In genomic region chr10:49151481-49151880, GRCh38 we compare ENCODE assay signal across 43 cellular contexts. TPM values are rescaled to one million over a fixed set of nuclear protein-coding genes. Genes with fewer than 3 reads are reported as not detected.
"Had no signal": no experiment of that assay in that cellular context is flagged by ENCODE, and none has a peak within 500 bp of the region (broad histone marks: within the 10 kb centered on the region; RNA-seq: fewer than 3 reads in every experiment).

No MANE protein-coding gene starts in this region.

- H3K4me1 Mint-ChIP-seq: activated CD4-positive, alpha-beta T cell treated with anti-CD3 and anti-CD28 coated beads for 36 hours; activated naive CD4-positive, alpha-beta T cell treated with anti-CD3 and anti-CD28 coated beads, Interleukin-2, amount 50 U/mL, for 24 hours; activated naive CD8-positive, alpha-beta T cell treated with anti-CD3 and anti-CD28 coated beads for 36 hours; activated naive CD8-positive, alpha-beta T cell treated with anti-CD3 and anti-CD28 coated beads, Interleukin-2, amount 50 U/mL, for 24 hours had no signal

- H3K9me3 ChIP-seq: adrenal gland, colonic mucosa had no signal

- H3K4me3 Mint-ChIP-seq: activated CD4-positive, alpha-beta memory T cell treated with anti-CD3 and anti-CD28 coated beads for 36 hours; activated CD4-positive, alpha-beta T cell treated with anti-CD3 and anti-CD28 coated beads for 36 hours; activated CD4-positive, alpha-beta T cell treated with anti-CD3 and anti-CD28 coated beads, Interleukin-2, amount 10 ng/mL, durations not matched to agents 24 days and 14 days; activated CD8-positive, alpha-beta memory T cell treated with anti-CD3 and anti-CD28 coated beads, Interleukin-2, amount 10 ng/mL, durations not matched to agents 7 days and 5 days; activated CD8-positive, alpha-beta T cell treated with anti-CD3 and anti-CD28 coated beads, Interleukin-2, amount 10 ng/mL, durations not matched to agents 7 days and 5 days; activated naive CD4-positive, alpha-beta T cell treated with anti-CD3 and anti-CD28 coated beads for 36 hours; activated naive CD4-positive, alpha-beta T cell treated with anti-CD3 and anti-CD28 coated beads, Interleukin-2, amount 50 U/mL, for 24 hours; activated naive CD8-positive, alpha-beta T cell treated with anti-CD3 and anti-CD28 coated beads for 36 hours; activated naive CD8-positive, alpha-beta T cell treated with anti-CD3 and anti-CD28 coated beads, Interleukin-2, amount 50 U/mL, for 24 hours; activated T-helper 1 cell treated with anti-CD3 and anti-CD28 coated beads, Interleukin-12 subunit alpha, Interleukin-12 subunit beta, Interleukin-2, Interleukin-4 antibody, amounts not matched to agents 30 ng/mL and 10 ng/mL and 1 ng/mL, durations not matched to agents 14 hours and 24 hours and 36 hours; brain; T-helper 2 cell treated with Interferon-gamma antibody and Interleukin-4, amounts not matched to agents 5 μg/mL and 100 μg/mL, for 36 hours had no signal

- H3K36me3 ChIP-seq: adrenal gland, breast epithelium, cardiac muscle cell, colonic mucosa, esophagus squamous epithelium, gastroesophageal sphincter had no signal

- H3K27ac ChIP-seq: adrenal gland, breast epithelium, cardiac muscle cell, colonic mucosa, epithelial cell of prostate, esophagus squamous epithelium, gastroesophageal sphincter, heart right ventricle, hepatocyte had no signal

- DNase-seq: activated CD4-positive, alpha-beta memory T cell treated with anti-CD3 and anti-CD28 coated beads for 36 hours; activated CD4-positive, alpha-beta T cell treated with anti-CD3 and anti-CD28 coated beads for 36 hours; activated CD4-positive, alpha-beta T cell treated with anti-CD3 and anti-CD28 coated beads, Interleukin-2, amount 10 ng/mL, durations not matched to agents 24 days and 14 days; activated CD4-positive, CD25-positive, alpha-beta regulatory T cell; activated CD4-positive, CD25-positive, alpha-beta regulatory T cell treated with anti-CD3 and anti-CD28 coated beads, Interleukin-2, amount 50 U/mL, for 72 hours; activated CD8-positive, alpha-beta memory T cell treated with anti-CD3 and anti-CD28 coated beads, Interleukin-2, amount 10 ng/mL, durations not matched to agents 7 days and 5 days; activated CD8-positive, alpha-beta memory T cell treated with anti-CD3 and anti-CD28 coated beads, Interleukin-2, amount 50 U/mL, for 4 hours; activated CD8-positive, alpha-beta T cell treated with anti-CD3 and anti-CD28 coated beads, Interleukin-2, amount 10 ng/mL, durations not matched to agents 7 days and 5 days; activated effector memory CD4-positive, alpha-beta T cell treated with anti-CD3 and anti-CD28 coated beads, Interleukin-2, amount 50 U/mL, for 16 hours; activated naive CD4-positive, alpha-beta T cell treated with anti-CD3 and anti-CD28 coated beads for 36 hours; activated naive CD8-positive, alpha-beta T cell treated with anti-CD3 and anti-CD28 coated beads for 36 hours; activated naive CD8-positive, alpha-beta T cell treated with anti-CD3 and anti-CD28 coated beads, Interleukin-2, amount 50 U/mL, for 24 hours; activated T-cell treated with anti-CD3 and anti-CD28 coated beads, Interleukin-2, amount 50 U/mL, for 1 hour; activated T-cell treated with anti-CD3 and anti-CD28 coated beads, Interleukin-2, amount 50 U/mL, for 48 hours; adrenal gland; amygdala; aorta; central memory CD4-positive, alpha-beta T cell; cerebellar nuclear complex; colonic mucosa; effector CD8-positive, alpha-beta T cell; esophagus squamous epithelium; foreskin melanocyte; heart right ventricle; T1000 had no signal

- H3K27ac Mint-ChIP-seq: activated CD4-positive, alpha-beta memory T cell treated with anti-CD3 and anti-CD28 coated beads for 36 hours; activated CD4-positive, alpha-beta T cell treated with anti-CD3 and anti-CD28 coated beads for 36 hours; activated CD4-positive, alpha-beta T cell treated with anti-CD3 and anti-CD28 coated beads, Interleukin-2, amount 10 ng/mL, durations not matched to agents 24 days and 14 days; activated CD8-positive, alpha-beta memory T cell treated with anti-CD3 and anti-CD28 coated beads, Interleukin-2, amount 10 ng/mL, durations not matched to agents 7 days and 5 days; activated CD8-positive, alpha-beta T cell treated with anti-CD3 and anti-CD28 coated beads, Interleukin-2, amount 10 ng/mL, durations not matched to agents 7 days and 5 days; activated naive CD4-positive, alpha-beta T cell treated with anti-CD3 and anti-CD28 coated beads for 36 hours; activated naive CD4-positive, alpha-beta T cell treated with anti-CD3 and anti-CD28 coated beads, Interleukin-2, amount 50 U/mL, for 24 hours; activated naive CD8-positive, alpha-beta T cell treated with anti-CD3 and anti-CD28 coated beads for 36 hours; activated naive CD8-positive, alpha-beta T cell treated with anti-CD3 and anti-CD28 coated beads, Interleukin-2, amount 50 U/mL, for 24 hours; activated T-helper 1 cell treated with anti-CD3 and anti-CD28 coated beads, Interleukin-12 subunit alpha, Interleukin-12 subunit beta, Interleukin-2, Interleukin-4 antibody, amounts not matched to agents 30 ng/mL and 10 ng/mL and 1 ng/mL, durations not matched to agents 14 hours and 24 hours and 36 hours; activated T-helper 2 cell treated with anti-CD3 and anti-CD28 coated beads, Interferon-gamma antibody, Interleukin-2, Interleukin-4, amounts not matched to agents 10 μg/mL and 5 μg/mL and 100 μg/mL, durations not matched to agents 14 hours and 24 hours and 36 hours; brain; T-helper 2 cell treated with Interferon-gamma antibody and Interleukin-4, amounts not matched to agents 5 μg/mL and 100 μg/mL, for 36 hours had no signal

- H2AFZ ChIP-seq: hepatocyte had no signal

- H3K79me2 ChIP-seq: hepatocyte had no signal

- H3K4me2 ChIP-seq: hepatocyte had no signal

- H3K36me3 Mint-ChIP-seq: activated naive CD4-positive, alpha-beta T cell treated with anti-CD3 and anti-CD28 coated beads, Interleukin-2, amount 50 U/mL, for 24 hours; activated naive CD8-positive, alpha-beta T cell treated with anti-CD3 and anti-CD28 coated beads for 36 hours had no signal

- ATAC-seq: activated CD4-positive, alpha-beta T cell treated with anti-CD3 and anti-CD28 coated beads for 36 hours; activated CD8-positive, alpha-beta memory T cell treated with anti-CD3 and anti-CD28 coated beads, Interleukin-2, amount 10 ng/mL, durations not matched to agents 7 days and 5 days; activated CD8-positive, alpha-beta T cell treated with anti-CD3 and anti-CD28 coated beads, Interleukin-2, amount 10 ng/mL, durations not matched to agents 7 days and 5 days; activated naive CD8-positive, alpha-beta T cell treated with anti-CD3 and anti-CD28 coated beads, Interleukin-2, amount 50 U/mL, for 24 hours; gastroesophageal sphincter had no signal

- H3K4me1 ChIP-seq: adrenal gland, breast epithelium, colonic mucosa, esophagus squamous epithelium, gastroesophageal sphincter had no signal

- FAIRE-seq: endometrium, endothelial cell of umbilical vein had no signal

- H3K27me3 ChIP-seq: adrenal gland, breast epithelium, cardiac muscle cell, colonic mucosa, esophagus squamous epithelium, heart right ventricle had no signal

- H3K4me3 ChIP-seq: adrenal gland, breast epithelium, cardiac muscle cell, colonic mucosa, esophagus squamous epithelium, gastroesophageal sphincter, heart right ventricle, hepatocyte had no signal

- H3K9me3 Mint-ChIP-seq: activated naive CD4-positive, alpha-beta T cell treated with anti-CD3 and anti-CD28 coated beads, Interleukin-2, amount 50 U/mL, for 24 hours had no signal

RNA-seq across cellular contexts. Expression of gene FAM170B, which starts 17.7 kb away (rescaled TPM):
- total RNA-seq: activated CD4-positive, alpha-beta memory T cell treated with anti-CD3 and anti-CD28 coated beads for 36 hours; activated CD4-positive, alpha-beta T cell treated with anti-CD3 and anti-CD28 coated beads for 36 hours; activated CD4-positive, alpha-beta T cell treated with anti-CD3 and anti-CD28 coated beads, Interleukin-2, amount 10 ng/mL, durations not matched to agents 24 days and 14 days; activated CD8-positive, alpha-beta memory T cell treated with anti-CD3 and anti-CD28 coated beads for 36 hours; activated CD8-positive, alpha-beta memory T cell treated with anti-CD3 and anti-CD28 coated beads, Interleukin-2, amount 10 ng/mL, durations not matched to agents 7 days and 5 days; activated CD8-positive, alpha-beta T cell treated with anti-CD3 and anti-CD28 coated beads, Interleukin-2, amount 10 ng/mL, durations not matched to agents 7 days and 5 days; activated naive CD4-positive, alpha-beta T cell treated with anti-CD3 and anti-CD28 coated beads for 36 hours; activated naive CD8-positive, alpha-beta T cell treated with anti-CD3 and anti-CD28 coated beads for 36 hours; activated T-helper 1 cell treated with anti-CD3 and anti-CD28 coated beads, Interleukin-12 subunit alpha, Interleukin-12 subunit beta, Interleukin-2, Interleukin-4 antibody, amounts not matched to agents 30 ng/mL and 10 ng/mL and 1 ng/mL, durations not matched to agents 14 hours and 24 hours and 36 hours; activated T-helper 2 cell treated with anti-CD3 and anti-CD28 coated beads, Interferon-gamma antibody, Interleukin-2, Interleukin-4, amounts not matched to agents 10 μg/mL and 5 μg/mL and 100 μg/mL, durations not matched to agents 14 hours and 24 hours and 36 hours; adrenal gland; aorta; breast epithelium; cardiac muscle cell; colonic mucosa; dermis microvascular lymphatic vessel endothelial cell; endothelial cell of umbilical vein; esophagus squamous epithelium; fibroblast of lung; fibroblast of villous mesenchyme; gastroesophageal sphincter; glomerular endothelial cell; heart right ventricle; hepatocyte had no signal
- polyA plus RNA-seq: adrenal gland, aorta, cardiac muscle cell, endothelial cell of umbilical vein, esophagus, fibroblast of lung, heart right ventricle, hepatocyte had no signal

RNA-seq across cellular contexts. Expression of gene VSTM4, which starts 36.2 kb away (rescaled TPM):
- total RNA-seq: activated CD8-positive, alpha-beta T cell treated with anti-CD3 and anti-CD28 coated beads, Interleukin-2, amount 10 ng/mL, durations not matched to agents 7 days and 5 days; activated naive CD4-positive, alpha-beta T cell treated with anti-CD3 and anti-CD28 coated beads for 36 hours; activated naive CD8-positive, alpha-beta T cell treated with anti-CD3 and anti-CD28 coated beads for 36 hours had no signal

RNA-seq across cellular contexts. Expression of gene TMEM273, which starts 36.7 kb away (rescaled TPM):
- total RNA-seq: cardiac muscle cell, fibroblast of lung, fibroblast of villous mesenchyme had no signal
- polyA plus RNA-seq: cardiac muscle cell, hepatocyte had no signal
